16 cellular contexts compared by ENCODE assay signal in the genomic region with DNA sequence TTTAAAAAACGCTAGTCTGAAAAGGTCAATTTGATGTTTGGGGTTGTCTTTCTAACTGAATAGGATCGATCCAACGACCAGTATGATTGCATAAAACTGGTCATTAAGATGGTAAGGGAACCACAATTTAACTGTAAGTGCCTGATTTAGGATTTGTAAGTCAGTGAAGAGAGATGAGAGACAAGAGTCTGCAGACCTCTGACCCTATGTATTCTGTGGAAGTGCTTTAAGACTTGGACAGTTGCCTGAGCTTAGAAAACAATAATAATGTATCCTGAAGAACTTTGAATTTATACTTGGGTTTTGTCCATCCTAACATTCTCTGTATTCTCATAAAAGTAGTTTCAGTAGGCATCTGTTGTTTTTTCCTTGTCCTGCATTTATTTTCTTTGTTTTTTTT.
"Had no signal": no experiment of that assay in that cellular context is flagged by ENCODE, and none has a peak within 500 bp of the region (broad histone marks: within the 10 kb centered on the region; RNA-seq: fewer than 3 reads in every experiment).

No MANE protein-coding gene starts in this region.

- DNase-seq: cortex of kidney; dorsolateral prefrontal cortex; effector memory CD4-positive, alpha-beta T cell; glutamatergic neuron; immature natural killer cell; left ventricle myocardium superior; naive thymus-derived CD8-positive, alpha-beta T cell; ovary; stimulated activated CD4-positive, alpha-beta T cell treated with anti-CD3 and anti-CD28 coated beads, Interleukin-2, amount 100 ng/mL, for 48 hours; stimulated activated naive CD4-positive, alpha-beta T cell treated with Interleukin-2 at 50 U/mL for 16 hours; trophoblast cell had no signal

- H3K36me3 Mint-ChIP-seq: immature natural killer cell had no signal

- H3K4me3 Mint-ChIP-seq: immature natural killer cell; naive thymus-derived CD8-positive, alpha-beta T cell; neural crest cell had no signal

- H3K4me2 ChIP-seq: smooth muscle cell had no signal

- H3K27ac ChIP-seq: dorsolateral prefrontal cortex, gastroesophageal sphincter, ovary, right atrium auricular region had no signal

- H3K27ac Mint-ChIP-seq: immature natural killer cell; naive thymus-derived CD8-positive, alpha-beta T cell had no signal

- H3K4me1 ChIP-seq: gastroesophageal sphincter, right atrium auricular region had no signal

- H3K9me3 Mint-ChIP-seq: immature natural killer cell; naive thymus-derived CD8-positive, alpha-beta T cell; neural crest cell had no signal

- ATAC-seq: esophagus mucosa; gastroesophageal sphincter; left ventricle myocardium superior; naive thymus-derived CD8-positive, alpha-beta T cell had no signal

- H3K36me3 ChIP-seq: gastroesophageal sphincter, ovary, right atrium auricular region had no signal

- H3K4me1 Mint-ChIP-seq: immature natural killer cell; naive thymus-derived CD8-positive, alpha-beta T cell; neural crest cell had no signal

- H3K27me3 ChIP-seq: dorsolateral prefrontal cortex, gastroesophageal sphincter, ovary, right atrium auricular region had no signal

- H3K4me3 ChIP-seq: dorsolateral prefrontal cortex, gastroesophageal sphincter, ovary, right atrium auricular region, smooth muscle cell had no signal

- H3K9me3 ChIP-seq: gastroesophageal sphincter, ovary, right atrium auricular region had no signal
